Comparison of ENCODE assay signal across 22 cellular contexts in the genomic region with DNA sequence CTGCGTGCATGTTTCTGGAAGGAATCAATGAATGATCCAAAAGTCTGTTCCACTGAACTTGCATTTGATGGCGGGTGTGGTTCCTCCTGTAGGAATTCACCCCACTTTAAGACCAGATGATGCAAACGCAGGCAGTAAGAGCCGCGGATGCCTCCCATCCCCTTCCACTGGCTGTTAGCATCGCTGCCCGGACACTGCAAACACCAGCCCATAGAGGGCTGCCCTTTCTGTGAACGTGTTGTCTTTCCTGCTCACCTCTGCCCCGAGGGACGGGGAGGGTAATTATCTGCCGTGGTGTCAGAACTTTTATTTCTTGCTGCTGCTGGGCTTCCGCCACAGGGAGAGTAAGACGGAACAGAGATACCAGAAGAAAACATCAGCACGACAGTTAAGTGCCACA. TPM values are rescaled to one million over a fixed set of nuclear protein-coding genes. Genes with fewer than 3 reads are reported as not detected.
DNase-seq lines count a peak whose midpoint lies in the region; ATAC-seq, FAIRE-seq and TF ChIP-seq lines count a peak whose summit lies in the region.
"Had no signal": no experiment of that assay in that cellular context is flagged by ENCODE, and none has a peak within 500 bp of the region (broad histone marks: within the 10 kb centered on the region; RNA-seq: fewer than 3 reads in every experiment).

No MANE protein-coding gene starts in this region.

- no peaks in the 10 kb centered on the region for H3K9me1 ChIP-seq in K562 (ENCODE audit: control insufficient read depth, insufficient read depth, low read length)

- no peak overlapping the region for H2AFZ ChIP-seq in K562 (ENCODE audit: low read depth, low read length)

- H3K4me1 ChIP-seq in cardiac muscle cell (ENCODE audit: low read depth) (peaks cover 61% of the 10 kb centered on the region), K562 (replicated peaks in 1 of 2; ENCODE audit: control insufficient read depth in 2 of 2, insufficient read depth in 2 of 2, low read length in 2 of 2) (no peaks in the 10 kb centered on the region; a peak in 1 of 5 replicates), kidney (ENCODE audit: control insufficient read depth in 1 of 2, insufficient read depth in 1 of 2, low read depth in 1 of 2, low read length in 2 of 2) (no peaks in the 10 kb centered on the region), spleen (no peaks in the 10 kb centered on the region)

- no peak for TF ChIP-seq EP300 in K562 (IDR thresholded peaks at IDR 0.05; ENCODE audit: low read length)

- FAIRE-seq in K562 (lab: Jason Lieb, UNC) (no peak), kidney (lab: Jason Lieb, UNC) (no peak)
- FAIRE-seq: GM12891, HTR-8/SVneo had no signal

- 3% methylated on average over 14 of the region's 14 CpGs for WGBS in K562 (ENCODE audit: insufficient coverage, low coverage, missing lambda C conversion rate)
- WGBS in spleen, 5 donors, result 56 to 69% (median 62%) methylated on average over 14 of the region's 14 CpGs

- TF ChIP-seq RAD21 in K562 (CRISPR knock-in tag; conservative IDR thresholded peaks at IDR 0.05 in 1 of 2, IDR thresholded peaks at IDR 0.05 in 1 of 2), result no peak

- intact Hi-C loops in left ventricle myocardium superior (cut with micrococcal nuclease), result no loop called here
- intact Hi-C loops in K562 (cut with micrococcal nuclease), result no loop called here
- intact Hi-C loops in kidney (cut with DNase I), result no loop called here
- intact Hi-C loops in spleen (cut with DNase I; ENCODE audit: low total_unique reads), result no loop called here

- H3K4me3 ChIP-seq in cardiac muscle cell, result no peak overlapping the region
- no peak overlapping the region for H3K4me3 ChIP-seq in K562
- no peak overlapping the region for H3K4me3 ChIP-seq in kidney (ENCODE audit: low read length in 2 of 2)
- H3K4me3 ChIP-seq in spleen, result no peak overlapping the region
- H3K4me3 ChIP-seq: dorsolateral prefrontal cortex, testis had no signal

- ATAC-seq in left ventricle myocardium superior, result no peak
- ATAC-seq in K562, result peak; percentile 58; the same call in 1 of the 3 replicates
- ATAC-seq: CD8-positive, alpha-beta T cell; stimulated activated naive CD8-positive, alpha-beta T cell treated with anti-CD3 and anti-CD28 coated beads, Interleukin-15, Interleukin-2, amounts not matched to agents 100 U/mL and 50 U/mL, for 24 hours had no signal

- in situ Hi-C loops in K562 (cut with MboI), result no loop called here

- H3K27ac ChIP-seq in cardiac muscle cell (peak overlapping the region; percentile 85), K562 (ENCODE audit: extremely low read depth, low read depth, low read length) (no peak overlapping the region), kidney (ENCODE audit: low read depth in 2 of 2, low read length in 2 of 2) (no peak overlapping the region), spleen (no peak overlapping the region)
- H3K27ac ChIP-seq: KMS-11, testis had no signal

- CTCF ChIA-PET in K562 (lab: Yijun Ruan, JAX; ENCODE audit: low intra/inter-chr PET ratio), result no interaction called here

- DNase-seq in cardiac muscle cell (ENCODE audit: low read depth in 1 of 2, low spot score in 1 of 2), result no peak
- no peak for DNase-seq in left ventricle myocardium superior
- peak in 1 of 4 experiments; percentile 24 for DNase-seq in K562 (ENCODE audit: extremely low read depth in 1 of 4, low spot score in 3 of 4)
- DNase-seq in kidney, result peak; percentile 30
- DNase-seq in spleen, result peak; percentile 51
- no peak for DNase-seq in ureter (ENCODE audit: low spot score)
- DNase-seq in NCI-H2196 (lab: John Stamatoyannopoulos, UW; ENCODE audit: unreplicated experiment), result no peak
- no peak for DNase-seq in activated effector memory CD4-positive, alpha-beta T cell treated with Interleukin-2 at 50 U/mL for 16 hours
- DNase-seq: activated CD4-positive, alpha-beta T cell treated with anti-CD3 and anti-CD28 coated beads for 4 hours; activated gamma-delta T cell treated with Interleukin-2 at 50 U/mL for 16 hours; activated T-cell treated with anti-CD3 and anti-CD28 coated beads, Interleukin-2, amount 50 U/mL, for 1 hour; CD8-positive, alpha-beta T cell; mesenchymal stem cell; NCI-H2081; NCI-H226; SK-N-SH; stimulated activated naive CD8-positive, alpha-beta T cell treated with anti-CD3 and anti-CD28 coated beads, Interleukin-15, Interleukin-2, amounts not matched to agents 100 U/mL and 50 U/mL, for 24 hours; testis had no signal

- no TSS peak for BruUV-seq in K562 (replicated peaks; lab: Mats Ljungman, UMichigan)

- H3K36me3 ChIP-seq in cardiac muscle cell, result no peaks in the 10 kb centered on the region
- H3K36me3 ChIP-seq in K562 (ENCODE audit: control insufficient read depth, insufficient read depth, low read length), result no peaks in the 10 kb centered on the region
- no peaks in the 10 kb centered on the region for H3K36me3 ChIP-seq in kidney (ENCODE audit: control insufficient read depth in 1 of 2, insufficient read depth in 2 of 2, low read length in 2 of 2)
- H3K36me3 ChIP-seq in spleen, result no peaks in the 10 kb centered on the region

- no peak for TF ChIP-seq CTCF in cardiac muscle cell (IDR thresholded peaks at IDR 0.05; ENCODE audit: low read depth, low read length)
- TF ChIP-seq CTCF in K562 (IDR thresholded peaks at IDR 0.05 in 2 of 3, conservative IDR thresholded peaks at IDR 0.05 in 1 of 3; ENCODE audit: insufficient read depth in 2 of 3, low read depth in 1 of 3, low read length in 3 of 3), result peak in 1 of 3 experiments; percentile 38; a peak in 2 of 6 replicates
- no peak for TF ChIP-seq CTCF in kidney (IDR thresholded peaks at IDR 0.05; ENCODE audit: borderline replicate concordance, extremely low read depth, insufficient read depth)
- no peak for TF ChIP-seq CTCF in spleen (IDR thresholded peaks at IDR 0.05 in 8 of 11, conservative IDR thresholded peaks at IDR 0.05 in 3 of 11)

- H3K27me3 ChIP-seq in cardiac muscle cell, result no peaks in the 10 kb centered on the region
- H3K27me3 ChIP-seq in K562 (ENCODE audit: control insufficient read depth in 2 of 2, insufficient read depth in 2 of 2, low read length in 2 of 2), result peaks cover 4 to 78% of the 10 kb centered on the region in 2 experiments; a peak in 4 of 5 replicates
- peaks cover 0 to 48% (median 0%) of the 10 kb centered on the region in 7 donors for H3K27me3 ChIP-seq in spleen (replicated peaks in 1 of 7)
- H3K27me3 ChIP-seq: dorsolateral prefrontal cortex, testis had no signal

- no peaks in the 10 kb centered on the region for H4K20me1 ChIP-seq in K562 (replicated peaks; ENCODE audit: control insufficient read depth, insufficient read depth, low read length)

- no peaks in the 10 kb centered on the region for H3K9me3 ChIP-seq in cardiac muscle cell (ENCODE audit: low read depth)
- no peaks in the 10 kb centered on the region for H3K9me3 ChIP-seq in K562 (replicated peaks; ENCODE audit: control insufficient read depth, insufficient read depth, low read depth, low read length)
- H3K9me3 ChIP-seq in kidney (ENCODE audit: control insufficient read depth in 1 of 2, low read length in 2 of 2), result no peaks in the 10 kb centered on the region
- H3K9me3 ChIP-seq in spleen, result peaks cover 0 to 13% (median 0%) of the 10 kb centered on the region in 8 donors
- H3K9me3 ChIP-seq: SK-N-SH, testis had no signal

- no peaks in the 10 kb centered on the region for H3K79me2 ChIP-seq in K562 (ENCODE audit: control insufficient read depth, insufficient read depth, low read length)

- POLR2A ChIA-PET in K562 (lab: Yijun Ruan, JAX), result interaction anchor here (1.4 kb wide), 1 partner anchor 9 kb away, joined by 4 read pairs; no protein-coding TSS in a partner anchor

- TF ChIP-seq POLR2A in K562 (conservative IDR thresholded peaks at IDR 0.05) (no peak), spleen (IDR thresholded peaks at IDR 0.05) (no peak)

- H3K4me2 ChIP-seq in K562 (ENCODE audit: insufficient read depth, low read length), result no peak overlapping the region
- H3K4me2 ChIP-seq: KMS-11, SK-N-SH had no signal

- H3K9ac ChIP-seq in K562 (ENCODE audit: insufficient read depth in 1 of 2, low read depth in 2 of 2, low read length in 2 of 2) (no peak overlapping the region), kidney (ENCODE audit: low read length in 2 of 2) (no peak overlapping the region)
- H3K9ac ChIP-seq: KMS-11, SK-N-SH had no signal

TF ChIP-seq in K562, 482 proteins besides CTCF, POLR2A, EP300 and RAD21 (continues in another document):
- no peak for TF ChIP-seq MIER1 (IDR thresholded peaks at IDR 0.05; ENCODE audit: low read depth)

RNA-seq across cellular contexts. Expression of gene NECTIN1, which starts 53.0 kb away (rescaled TPM):
- total RNA-seq in cardiac muscle cell, result 9.1 and 11.8 TPM in 2 replicates
- polyA plus RNA-seq in cardiac muscle cell, result 3.7 and 5.2 TPM in 2 replicates
- total RNA-seq in left ventricle myocardium superior, result 20.6 TPM
- 0.42 TPM in 1 of 2 replicates, not detected in the other for total RNA-seq in K562 (2011; cell fraction: chromatin; rRNA removed; ENCODE audit: low replicate concordance)
- 0.26 and 1.7 TPM in 2 replicates for total RNA-seq in K562 (2011; cell fraction: nucleolus; rRNA removed)
- 0.38 and 1.0 TPM in 2 replicates for total RNA-seq in K562 (2011; cell fraction: nucleoplasm; rRNA removed)
- total RNA-seq in K562 (2014; rRNA removed), result 0.09 and 0.33 TPM in 2 replicates
- total RNA-seq in K562 (2014; rRNA removed; fragmentation: Illumina TruSeq; extraction: Trizol), result 0.25 TPM in 1 of 2 replicates, not detected in the other
- total RNA-seq in K562 (2015; rRNA removed; fragmentation: Illumina TruSeq; extraction: Trizol), result not detected in 2 replicates
- 0.53 and 0.74 TPM in 2 replicates for total RNA-seq in K562 (2021)
- polyA plus RNA-seq in K562 (2011; rRNA removed), result 0.09 and 0.11 TPM in 2 replicates
- 0.13 and 0.25 TPM in 2 replicates for polyA plus RNA-seq in K562 (2011; cell fraction: cytosol; rRNA removed)
- polyA plus RNA-seq in K562 (2011; cell fraction: nucleus; rRNA removed), result 0.43 TPM in 1 of 2 replicates, not detected in the other
- 0.12 and 0.48 TPM in 2 replicates for polyA plus RNA-seq in K562 (2012)
- polyA plus RNA-seq in K562 (2014; fragmentation: Illumina TruSeq; extraction: Trizol), result 0.45 and 0.69 TPM in 2 replicates
- under 1 TPM in 1 of 2 experiments, not detected in 1; 0.21 TPM for polyA plus RNA-seq in K562 (2014; fragmentation: Nextera tagmentation; extraction: Ambion mirVana)
- 0.09 and 0.23 TPM in 2 replicates for polyA plus RNA-seq in K562 (2014; rRNA removed)
- 0.39 TPM in 1 of 2 replicates, not detected in the other for polyA minus RNA-seq in K562 (2011; rRNA and poly(A)+ RNA removed)
- polyA minus RNA-seq in K562 (2011; cell fraction: cytosol; rRNA and poly(A)+ RNA removed), result not detected in 2 replicates
- polyA minus RNA-seq in K562 (2011; cell fraction: nucleus; rRNA and poly(A)+ RNA removed), result not detected in 2 replicates
- total RNA-seq in kidney, result 13.2 TPM
- polyA plus RNA-seq in kidney (ENCODE audit: insufficient read depth, low read depth, low replicate concordance), result 6.0 TPM
- 10 to 100 TPM in 1 of 7 donors, 1 to 10 TPM in 6; 4.6 to 16.2 (median 7.7) TPM for total RNA-seq in spleen
- 1 to 10 TPM in 2 of 3 donors, under 1 TPM in 1; 0.67 to 2.3 (median 1.1) TPM for polyA plus RNA-seq in spleen
- 232 TPM for total RNA-seq in ureter

Comparison
In these comparisons a context has a peak if more than half of its experiments do, and no peak if none do; other contexts are left out.
1. DNase-seq: peak in kidney (single experiment) and spleen (single experiment); none in cardiac muscle cell (0 of 2), left ventricle myocardium superior (single experiment), ureter (single experiment), NCI-H2196 (single experiment) and activated effector memory CD4-positive, alpha-beta T cell treated with Interleukin-2 at 50 U/mL for 16 hours (single experiment).
2. RNA of gene NECTIN1, which starts 53.0 kb away (total RNA-seq): 232 TPM in ureter (single experiment); 20.6 TPM in left ventricle myocardium superior (single experiment), 13.2 TPM in kidney (single experiment), 9.1 to 11.8 TPM in cardiac muscle cell, 4.6 to 16.2 TPM in spleen and 0.09 to 1.7 TPM in K562; every median in the first group is over 10 times any median in the second.